In the genomic region with DNA sequence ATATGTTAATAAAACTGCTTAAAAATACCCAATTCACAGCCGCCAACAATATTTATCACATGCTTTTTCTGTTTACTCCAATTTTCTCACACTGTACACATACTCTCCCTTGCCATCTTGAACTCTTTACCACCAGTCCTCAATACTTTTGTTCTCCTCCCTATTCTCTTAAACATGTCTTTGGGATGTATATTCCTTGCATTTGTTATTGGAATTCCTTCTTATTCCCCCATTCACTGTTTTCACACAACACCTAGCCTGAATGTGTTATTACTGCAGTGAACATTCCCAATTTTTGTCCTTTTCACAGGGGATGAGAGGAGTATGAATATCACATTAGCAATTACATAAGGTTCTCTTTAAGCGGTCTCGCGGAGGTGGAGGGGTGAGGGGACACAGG, we compare ENCODE assay signal across 15 cellular contexts.
DNase-seq lines count a peak whose midpoint lies in the region; ATAC-seq lines count a peak whose summit lies in the region.
"Had no signal": no experiment of that assay in that cellular context is flagged by ENCODE, and none has a peak within 500 bp of the region (broad histone marks: within the 10 kb centered on the region; RNA-seq: fewer than 3 reads in every experiment).

No MANE protein-coding gene starts in this region.

- H3K18ac ChIP-seq in mesenchymal stem cell (ENCODE audit: low read depth in 1 of 2, low read length in 2 of 2), result no peak overlapping the region

- H3K36me3 ChIP-seq in mesenchymal stem cell (ENCODE audit: control insufficient read depth in 1 of 2, insufficient read depth in 2 of 2, low read depth in 1 of 2, low read length in 2 of 2) (peaks cover 24 to 81% of the 10 kb centered on the region in 2 experiments), skeletal muscle tissue (ENCODE audit: control insufficient read depth in 3 of 3, insufficient read depth in 3 of 3, low read length in 3 of 3) (peaks cover 11 to 17% (median 13%) of the 10 kb centered on the region in 3 donors)

- no peak overlapping the region for H2BK15ac ChIP-seq in mesenchymal stem cell (ENCODE audit: low read depth, poor library complexity, severe bottlenecking)

- peaks cover 16% of the 10 kb centered on the region for H3K36me3 Mint-ChIP-seq in activated naive CD8-positive, alpha-beta T cell
- H3K36me3 Mint-ChIP-seq in activated naive CD8-positive, alpha-beta T cell treated with anti-CD3 and anti-CD28 coated beads, Interleukin-2, amount 50 U/mL, for 24 hours (ENCODE audit: low read depth), result peaks cover 66% of the 10 kb centered on the region

- no peaks in the 10 kb centered on the region for H3K27me3 Mint-ChIP-seq in activated naive CD8-positive, alpha-beta T cell
- H3K27me3 Mint-ChIP-seq in activated naive CD8-positive, alpha-beta T cell treated with anti-CD3 and anti-CD28 coated beads, Interleukin-2, amount 50 U/mL, for 24 hours, result no peaks in the 10 kb centered on the region
- H3K27me3 Mint-ChIP-seq: CD4-positive, CD25-positive, alpha-beta regulatory T cell had no signal

- no peaks in the 10 kb centered on the region for H3K27me3 ChIP-seq in mesenchymal stem cell (ENCODE audit: control insufficient read depth in 1 of 2, insufficient read depth in 1 of 2, low read length in 2 of 2)
- no peaks in the 10 kb centered on the region for H3K27me3 ChIP-seq in skeletal muscle tissue (ENCODE audit: control insufficient read depth in 3 of 3, insufficient read depth in 3 of 3, low read length in 3 of 3)

- no peak overlapping the region for H2AFZ ChIP-seq in mesenchymal stem cell (ENCODE audit: low read depth, low read length)

- H3K14ac ChIP-seq in mesenchymal stem cell (ENCODE audit: low read length in 2 of 2), result no peak overlapping the region

- H4K8ac ChIP-seq in mesenchymal stem cell (ENCODE audit: low read length), result no peak overlapping the region

- peaks cover 8% of the 10 kb centered on the region for H3K4me1 Mint-ChIP-seq in activated naive CD8-positive, alpha-beta T cell (ENCODE audit: low read depth)
- no peaks in the 10 kb centered on the region for H3K4me1 Mint-ChIP-seq in activated naive CD8-positive, alpha-beta T cell treated with anti-CD3 and anti-CD28 coated beads, Interleukin-2, amount 50 U/mL, for 24 hours

- no peaks in the 10 kb centered on the region for H3K9me3 Mint-ChIP-seq in activated naive CD8-positive, alpha-beta T cell (ENCODE audit: low read depth)
- H3K9me3 Mint-ChIP-seq in activated naive CD8-positive, alpha-beta T cell treated with anti-CD3 and anti-CD28 coated beads, Interleukin-2, amount 50 U/mL, for 24 hours, result no peaks in the 10 kb centered on the region
- H3K9me3 Mint-ChIP-seq: CD8-positive, alpha-beta T cell had no signal

- no peak overlapping the region for H3K4me3 Mint-ChIP-seq in activated naive CD8-positive, alpha-beta T cell
- no peak overlapping the region for H3K4me3 Mint-ChIP-seq in activated naive CD8-positive, alpha-beta T cell treated with anti-CD3 and anti-CD28 coated beads, Interleukin-2, amount 50 U/mL, for 24 hours
- H3K4me3 Mint-ChIP-seq: CD4-positive, CD25-positive, alpha-beta regulatory T cell; CD8-positive, alpha-beta T cell had no signal

- H2BK5ac ChIP-seq in mesenchymal stem cell (ENCODE audit: low read depth, low read length, poor library complexity, severe bottlenecking), result no peak overlapping the region

- H3K23ac ChIP-seq in mesenchymal stem cell (ENCODE audit: low read length in 2 of 2), result no peak overlapping the region

- no peak overlapping the region for H4K91ac ChIP-seq in mesenchymal stem cell (ENCODE audit: low read length)

- no peak overlapping the region for H2AK5ac ChIP-seq in mesenchymal stem cell (ENCODE audit: low read length, severe bottlenecking)

- no peak overlapping the region for H3K4me3 ChIP-seq in mesenchymal stem cell (ENCODE audit: insufficient read depth in 1 of 2, low read depth in 1 of 2, low read length in 2 of 2)
- no peak overlapping the region for H3K4me3 ChIP-seq in skeletal muscle tissue (ENCODE audit: low read length in 3 of 3)

- H3K9me3 ChIP-seq in mesenchymal stem cell (ENCODE audit: control insufficient read depth, low read length) (no peaks in the 10 kb centered on the region), skeletal muscle tissue (ENCODE audit: control insufficient read depth in 3 of 3, low read length in 3 of 3) (no peaks in the 10 kb centered on the region)
- H3K9me3 ChIP-seq: Caco-2 had no signal

- no peak overlapping the region for H2BK12ac ChIP-seq in mesenchymal stem cell (ENCODE audit: low read length in 2 of 2)

- H3K27ac ChIP-seq in mesenchymal stem cell (ENCODE audit: low read length, poor library complexity, severe bottlenecking) (no peak overlapping the region), skeletal muscle tissue (ENCODE audit: low read depth, low read length) (peak overlapping the region; percentile 41)

- DNase-seq in activated naive CD8-positive, alpha-beta T cell treated with anti-CD3 and anti-CD28 coated beads, Interleukin-2, amount 50 U/mL, for 24 hours, result no peak
- DNase-seq in mesenchymal stem cell (no peak), CD1c-positive myeloid dendritic cell (ENCODE audit: extremely low spot score) (no peak), A172 (ENCODE audit: low spot score) (no peak)
- DNase-seq: 8988T; C1 segment of cervical spinal cord; Caco-2; CD4-positive, CD25-positive, alpha-beta regulatory T cell; CD8-positive, alpha-beta T cell; DMS153; DND-41; GOT3; HCEC 1CT had no signal

- H3K4me2 ChIP-seq in mesenchymal stem cell (ENCODE audit: low read length, poor library complexity, severe bottlenecking), result no peak overlapping the region

- 98% methylated on average over 4 of the region's 4 CpGs for WGBS in mesenchymal stem cell

- H3K9ac ChIP-seq in mesenchymal stem cell (ENCODE audit: low read length) (no peak overlapping the region), skeletal muscle tissue (ENCODE audit: low read depth in 1 of 3, low read length in 3 of 3) (no peak overlapping the region)

- H3K79me1 ChIP-seq in mesenchymal stem cell (replicated peaks; ENCODE audit: low read length, poor library complexity, severe bottlenecking), result peaks cover 25% of the 10 kb centered on the region

- ATAC-seq in activated naive CD8-positive, alpha-beta T cell treated with anti-CD3 and anti-CD28 coated beads, Interleukin-2, amount 50 U/mL, for 24 hours, result no peak
- ATAC-seq: CD8-positive, alpha-beta T cell had no signal

- H3K4me1 ChIP-seq in mesenchymal stem cell (ENCODE audit: control insufficient read depth, insufficient read depth, low read depth, low read length), result no peaks in the 10 kb centered on the region
- peaks cover under 1 to 8% (median 7%) of the 10 kb centered on the region in 3 donors for H3K4me1 ChIP-seq in skeletal muscle tissue (ENCODE audit: control insufficient read depth in 3 of 3, insufficient read depth in 3 of 3, low read length in 3 of 3)
- H3K4me1 ChIP-seq: Caco-2 had no signal

- H3K27ac Mint-ChIP-seq in activated naive CD8-positive, alpha-beta T cell, result peak overlapping the region; percentile 79
- H3K27ac Mint-ChIP-seq in activated naive CD8-positive, alpha-beta T cell treated with anti-CD3 and anti-CD28 coated beads, Interleukin-2, amount 50 U/mL, for 24 hours, result no peak overlapping the region
- H3K27ac Mint-ChIP-seq: CD4-positive, CD25-positive, alpha-beta regulatory T cell; CD8-positive, alpha-beta T cell had no signal

- H2BK120ac ChIP-seq in mesenchymal stem cell (ENCODE audit: low read depth, low read length), result peak overlapping the region; percentile 8

- H3K4ac ChIP-seq in mesenchymal stem cell (ENCODE audit: low read depth in 1 of 2, low read length in 2 of 2), result no peak overlapping the region
